In genomic region chr3:75983609-75984290, GRCh38 we compare ENCODE assay signal across 17 cellular contexts.
"Had no signal": no experiment of that assay in that cellular context is flagged by ENCODE, and none has a peak within 500 bp of the region (broad histone marks: within the 10 kb centered on the region; RNA-seq: fewer than 3 reads in every experiment).

No MANE protein-coding gene starts in this region.

- H3K36me3 ChIP-seq: left lung, thoracic aorta had no signal

- H3K4me1 Mint-ChIP-seq: activated CD4-positive, alpha-beta memory T cell treated with anti-CD3 and anti-CD28 coated beads, Interleukin-2, amount 10 ng/mL, durations not matched to agents 7 days and 5 days; activated CD4-positive, alpha-beta T cell treated with anti-CD3 and anti-CD28 coated beads for 36 hours; brain; central memory CD8-positive, alpha-beta T cell; neural crest cell; stimulated activated naive CD8-positive, alpha-beta T cell treated with anti-CD3 and anti-CD28 coated beads, Interleukin-15, amount 100 ng/mL, for 72 hours had no signal

- H3K9me3 ChIP-seq: left lung, thoracic aorta had no signal

- H3K27ac Mint-ChIP-seq: activated CD4-positive, alpha-beta memory T cell treated with anti-CD3 and anti-CD28 coated beads, Interleukin-2, amount 10 ng/mL, durations not matched to agents 7 days and 5 days; activated CD4-positive, alpha-beta T cell treated with anti-CD3 and anti-CD28 coated beads for 36 hours; activated T-cell treated with anti-CD3 and anti-CD28 coated beads, Interleukin-2, amount 50 U/mL, for 72 hours; dendritic cell treated with granulocyte-macrophage colony-stimulating factor and Interleukin-4, amounts not matched to agents 40 ng/mL and 50 ng/mL, for 4 days; effector memory CD8-positive, alpha-beta T cell; stimulated activated naive CD8-positive, alpha-beta T cell treated with anti-CD3 and anti-CD28 coated beads, Interleukin-15, amount 100 ng/mL, for 72 hours had no signal

- H3K4me3 Mint-ChIP-seq: activated CD4-positive, alpha-beta memory T cell treated with anti-CD3 and anti-CD28 coated beads, Interleukin-2, amount 10 ng/mL, durations not matched to agents 7 days and 5 days; activated CD4-positive, alpha-beta T cell treated with anti-CD3 and anti-CD28 coated beads for 36 hours; activated T-cell treated with anti-CD3 and anti-CD28 coated beads, Interleukin-2, amount 50 U/mL, for 72 hours; central memory CD8-positive, alpha-beta T cell; dendritic cell treated with granulocyte-macrophage colony-stimulating factor and Interleukin-4, amounts not matched to agents 40 ng/mL and 50 ng/mL, for 4 days; effector memory CD8-positive, alpha-beta T cell; neural crest cell; stimulated activated naive CD8-positive, alpha-beta T cell treated with anti-CD3 and anti-CD28 coated beads, Interleukin-15, amount 100 ng/mL, for 72 hours had no signal

- ATAC-seq: activated CD4-positive, alpha-beta T cell treated with anti-CD3 and anti-CD28 coated beads for 36 hours; activated T-cell treated with anti-CD3 and anti-CD28 coated beads, Interleukin-2, amount 50 U/mL, for 72 hours; effector memory CD8-positive, alpha-beta T cell; left lung; stimulated activated naive CD8-positive, alpha-beta T cell treated with anti-CD3 and anti-CD28 coated beads, Interleukin-15, amount 100 ng/mL, for 72 hours had no signal

- H3K27me3 Mint-ChIP-seq: activated CD4-positive, alpha-beta memory T cell treated with anti-CD3 and anti-CD28 coated beads, Interleukin-2, amount 10 ng/mL, durations not matched to agents 7 days and 5 days; activated CD4-positive, alpha-beta T cell treated with anti-CD3 and anti-CD28 coated beads for 36 hours; brain; central memory CD8-positive, alpha-beta T cell; dendritic cell treated with granulocyte-macrophage colony-stimulating factor and Interleukin-4, amounts not matched to agents 40 ng/mL and 50 ng/mL, for 4 days; effector memory CD8-positive, alpha-beta T cell; stimulated activated naive CD8-positive, alpha-beta T cell treated with anti-CD3 and anti-CD28 coated beads, Interleukin-15, amount 100 ng/mL, for 72 hours had no signal

- H3K4me1 ChIP-seq: left lung had no signal

- H3K4me3 ChIP-seq: left lung, skin epidermis, thoracic aorta had no signal

- H3K36me3 Mint-ChIP-seq: brain had no signal

- H3K27ac ChIP-seq: epithelial cell of prostate, left lung, skin epidermis, thoracic aorta, VCaP had no signal

- DNase-seq: activated CD4-positive, alpha-beta memory T cell treated with anti-CD3 and anti-CD28 coated beads, Interleukin-2, amount 10 ng/mL, durations not matched to agents 7 days and 5 days; activated CD4-positive, alpha-beta T cell treated with anti-CD3 and anti-CD28 coated beads for 36 hours; activated naive CD4-positive, alpha-beta T cell; activated T-cell treated with anti-CD3 and anti-CD28 coated beads, Interleukin-2, amount 50 U/mL, for 72 hours; effector memory CD8-positive, alpha-beta T cell; left lung; stimulated activated CD4-positive, alpha-beta T cell treated with anti-CD3 and anti-CD28 coated beads, Interleukin-4, amount 100 ng/mL, for 4 hours; stimulated activated naive CD8-positive, alpha-beta T cell treated with anti-CD3 and anti-CD28 coated beads, Interleukin-15, amount 100 ng/mL, for 72 hours; T-helper 9 cell had no signal

- H3K27me3 ChIP-seq: left lung had no signal
